ENCODE assay signal across 8 cellular contexts in the genomic region with DNA sequence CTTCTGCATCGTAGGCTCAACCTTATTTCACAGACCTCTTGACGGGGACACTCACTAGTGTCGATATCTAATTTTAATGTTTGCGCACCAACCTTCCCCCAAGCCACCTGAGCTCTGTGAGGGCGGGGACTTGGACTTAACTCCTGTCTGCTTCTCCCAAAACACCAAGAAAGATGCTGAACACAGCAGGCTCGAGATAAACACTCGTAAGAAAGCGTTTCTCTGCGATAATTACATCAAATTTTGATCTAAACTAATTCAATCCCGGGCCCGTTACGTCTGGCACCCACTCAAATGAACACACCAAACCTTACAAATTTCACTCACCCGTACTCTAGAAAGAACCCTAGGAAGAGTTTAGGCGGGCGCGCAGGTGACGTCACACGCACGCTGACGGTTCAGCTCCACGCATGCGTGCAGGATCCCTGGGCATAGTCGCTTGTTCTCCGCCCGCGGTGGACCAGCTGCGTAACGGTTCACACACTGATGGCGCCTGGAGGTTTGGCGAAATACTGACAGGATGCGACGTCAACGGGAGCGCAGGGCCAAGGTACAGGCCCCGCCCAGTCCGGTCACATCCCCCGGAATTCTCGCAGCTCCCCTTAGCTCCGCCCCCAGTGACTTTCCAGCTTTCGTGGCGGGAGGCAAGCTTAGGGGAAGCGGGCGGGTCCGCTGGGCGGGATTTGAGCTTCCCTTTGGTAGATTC. TPM values are rescaled to one million over a fixed set of nuclear protein-coding genes. Genes with fewer than 3 reads are reported as not detected.
DNase-seq lines count a peak whose midpoint lies in the region; ATAC-seq, FAIRE-seq and TF ChIP-seq lines count a peak whose summit lies in the region.

A gene with protein sequence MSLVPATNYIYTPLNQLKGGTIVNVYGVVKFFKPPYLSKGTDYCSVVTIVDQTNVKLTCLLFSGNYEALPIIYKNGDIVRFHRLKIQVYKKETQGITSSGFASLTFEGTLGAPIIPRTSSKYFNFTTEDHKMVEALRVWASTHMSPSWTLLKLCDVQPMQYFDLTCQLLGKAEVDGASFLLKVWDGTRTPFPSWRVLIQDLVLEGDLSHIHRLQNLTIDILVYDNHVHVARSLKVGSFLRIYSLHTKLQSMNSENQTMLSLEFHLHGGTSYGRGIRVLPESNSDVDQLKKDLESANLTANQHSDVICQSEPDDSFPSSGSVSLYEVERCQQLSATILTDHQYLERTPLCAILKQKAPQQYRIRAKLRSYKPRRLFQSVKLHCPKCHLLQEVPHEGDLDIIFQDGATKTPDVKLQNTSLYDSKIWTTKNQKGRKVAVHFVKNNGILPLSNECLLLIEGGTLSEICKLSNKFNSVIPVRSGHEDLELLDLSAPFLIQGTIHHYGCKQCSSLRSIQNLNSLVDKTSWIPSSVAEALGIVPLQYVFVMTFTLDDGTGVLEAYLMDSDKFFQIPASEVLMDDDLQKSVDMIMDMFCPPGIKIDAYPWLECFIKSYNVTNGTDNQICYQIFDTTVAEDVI (minus strand): TSS at position 359 of the 706 bp plus-strand sequence. CDS start 32,652 bp downstream, outside the sequence.

- peak within 1 kb of the TSS; percentile 63 for H3K27ac ChIP-seq in HepG2 (ENCODE audit: extremely low read length, insufficient read depth, low read length)

- FAIRE-seq in HepG2 (lab: Jason Lieb, UNC): peak; percentile 89

- peak within 1 kb of the TSS; percentile 67 for H3K4me2 ChIP-seq in HepG2 (ENCODE audit: low read depth, low read length)

- CTCF ChIA-PET in HepG2 (lab: Yijun Ruan, JAX; ENCODE audit: low intra/inter-chr PET ratio, low total read pairs): no interaction called here

- peaks cover 31% of the 10 kb centered on the region for H3K79me2 ChIP-seq in HepG2 (ENCODE audit: insufficient read depth, low read length)

- no peaks in the 10 kb centered on the region for H4K20me1 ChIP-seq in HepG2 (ENCODE audit: insufficient read depth, low read length)

- ATAC-seq in GM19397 (IDR thresholded peaks at IDR 0.05; ENCODE audit: unreplicated experiment) (peak; percentile 100), HG03571 (IDR thresholded peaks at IDR 0.05; ENCODE audit: unreplicated experiment) (peak; percentile 100), HepG2 (peak; percentile 99)

- TF ChIP-seq POLR2A in HepG2 (IDR thresholded peaks at IDR 0.05; ENCODE audit: insufficient read depth in 1 of 2, low read depth in 2 of 2, low read length in 2 of 2): peak; percentile 65 to 72

- TSS peak; percentile 85 for BruUV-seq in HepG2 (replicated peaks; lab: Mats Ljungman, UMichigan)

- H3K4me1 ChIP-seq in HepG2 (ENCODE audit: insufficient read depth, low read length): peaks cover 25% of the 10 kb centered on the region

- no peak for TF ChIP-seq RAD21 in HepG2 (CRISPR knock-in tag; IDR thresholded peaks at IDR 0.05)

- no peaks in the 10 kb centered on the region; a peak in 1 of 5 replicates for H3K27me3 ChIP-seq in HepG2 (ENCODE audit: control insufficient read depth in 1 of 2, insufficient read depth in 2 of 2, low read length in 2 of 2)

- H3K4me3 Mint-ChIP-seq in CD14-positive monocyte: peak within 1 kb of the TSS; percentile 93 to 98

- in situ Hi-C loops in HepG2 (cut with HindIII; ENCODE audit: extremely low pct_ligation_motif_present, low pct_unique_long_range_greater_than_20kb): no loop called here

- peak within 1 kb of the TSS; percentile 64 to 75 (median 71) for H3K4me3 ChIP-seq in HepG2 (replicated peaks in 1 of 3; ENCODE audit: insufficient read depth in 1 of 3, low read depth in 2 of 3, low read length in 3 of 3)

- H3K27ac Mint-ChIP-seq in CD14-positive monocyte: peak within 1 kb of the TSS; percentile 97 to 100 (median 99)

- 2% methylated on average over 12 of the region's 45 CpGs for WGBS in HepG2 (ENCODE audit: low lambda C conversion rate)

- peaks cover 16% of the 10 kb centered on the region for H3K4me1 Mint-ChIP-seq in CD14-positive monocyte

- POLR2A ChIA-PET in HepG2 (lab: Yijun Ruan, JAX): interaction anchor here (1.1 kb wide), 1 partner anchor 9 kb away, joined by 5 read pairs; no protein-coding TSS in a partner anchor

- 0 out of 5 replicates have a peak, but pooled peaks cover 0 to 6% of the 10 kb centered on the region in 2 experiments for H3K36me3 ChIP-seq in HepG2 (replicated peaks in 1 of 2; ENCODE audit: control insufficient read depth in 1 of 2, insufficient read depth in 2 of 2, low read length in 2 of 2)

- peak within 1 kb of the TSS; percentile 90 for H2AFZ ChIP-seq in HepG2 (ENCODE audit: low read length)

- H3K27me3 Mint-ChIP-seq in CD14-positive monocyte (ENCODE audit: low read depth in 3 of 3): peaks cover 4 to 11% (median 9%) of the 10 kb centered on the region in 3 donors

- peak; percentile 99 for DNase-seq in CD14-positive monocyte (ENCODE audit: low spot score)
- peak; percentile 99 for DNase-seq in NCI-H82 (lab: John Stamatoyannopoulos, UW)
- peak; percentile 98 for DNase-seq in activated CD4-positive, alpha-beta T cell treated with anti-CD3 and anti-CD28 coated beads, Interleukin-2, amount 50 U/mL, for 48 hours
- DNase-seq in dermis microvascular lymphatic vessel endothelial cell (ENCODE audit: low read depth in 2 of 2): peak; percentile 99 to 100
- DNase-seq in HepG2 (ENCODE audit: low spot score): peak; percentile 97
- peak; percentile 97 for DNase-seq in stimulated activated CD4-positive, alpha-beta T cell treated with anti-CD3 and anti-CD28 coated beads, Interleukin-4, amount 100 ng/mL, for 1 hour

- TF ChIP-seq CTCF in CD14-positive monocyte (IDR thresholded peaks at IDR 0.05): no peak
- 0 out of 2 replicates have a peak, but pooled peaks have one; percentile 7 for TF ChIP-seq CTCF in HepG2 (CRISPR knock-in tag; IDR thresholded peaks at IDR 0.05)

- TF ChIP-seq EP300 in HepG2 (IDR thresholded peaks at IDR 0.05; ENCODE audit: low read depth in 2 of 2, low read length in 2 of 2) (no peak; a peak in 2 of 4 replicates), HepG2 (CRISPR knock-in tag; IDR thresholded peaks at IDR 0.05; ENCODE audit: borderline replicate concordance) (no peak)

- H3K36me3 Mint-ChIP-seq in CD14-positive monocyte: peaks cover 10 to 15% of the 10 kb centered on the region in 2 donors

- peak within 1 kb of the TSS; percentile 72 for H3K9ac ChIP-seq in HepG2 (ENCODE audit: insufficient read depth, low read depth, low read length)

- intact Hi-C loops in CD14-positive monocyte (cut with micrococcal nuclease): loop anchor here in 1 of 2 donors (10.0 kb wide), 1 partner anchor 1375 kb away; a partner anchor contains a TSS
- intact Hi-C loops in HepG2 (cut with micrococcal nuclease; ENCODE audit: unreplicated experiment): no loop called here

- peaks cover 0 to 2% (median 0%) of the 10 kb centered on the region in 7 donors for H3K9me3 Mint-ChIP-seq in CD14-positive monocyte

- H3K9me3 ChIP-seq in HepG2 (ENCODE audit: low read length): no peaks in the 10 kb centered on the region

TF ChIP-seq in HepG2, 621 proteins besides CTCF, POLR2A, EP300 and RAD21 (continues in another document):
- TF ChIP-seq ZNF652 (CRISPR knock-in tag; IDR thresholded peaks at IDR 0.05; ENCODE audit: borderline replicate concordance, low read depth) (no peak), ZNF264 (CRISPR knock-in tag; IDR thresholded peaks at IDR 0.05) (0 out of 2 replicates have a peak, but pooled peaks have one; percentile 34)

RNA-seq across cellular contexts. Expression of the gene that starts here (rescaled TPM):
- polyA plus RNA-seq in CD14-positive monocyte: 10 to 100 TPM; 10.4 to 12.2 TPM
- total RNA-seq in dermis microvascular lymphatic vessel endothelial cell: 26.2 and 28.2 TPM in 2 replicates
- 21.7 and 31.3 TPM in 2 replicates for total RNA-seq in HepG2 (2016; rRNA removed; fragmentation: Illumina TruSeq; extraction: Trizol)
- 2.5 and 4.0 TPM in 2 replicates for total RNA-seq in HepG2 (2016; cell fraction: cytosol; rRNA removed; fragmentation: Illumina TruSeq; extraction: Trizol; ENCODE audit: low read depth)
- total RNA-seq in HepG2 (2016; cell fraction: insoluble cytoplasmic fraction; rRNA removed; fragmentation: Illumina TruSeq; extraction: Trizol): 19.9 and 33.8 TPM in 2 replicates
- total RNA-seq in HepG2 (2016; cell fraction: membrane; rRNA removed; fragmentation: Illumina TruSeq; extraction: Trizol): 11.3 and 11.5 TPM in 2 replicates
- 38.6 and 41.1 TPM in 2 replicates for total RNA-seq in HepG2 (2016; cell fraction: nucleus; rRNA removed; fragmentation: Illumina TruSeq; extraction: Trizol)
- polyA plus RNA-seq in HepG2 (2011; rRNA removed): 19.4 and 23.4 TPM in 2 replicates
- 8.1 and 12.5 TPM in 2 replicates for polyA plus RNA-seq in HepG2 (2011; cell fraction: cytosol; rRNA removed)
- polyA plus RNA-seq in HepG2 (2011; cell fraction: nucleus; rRNA removed): 20.0 and 21.9 TPM in 2 replicates
- 13.1 and 20.0 TPM in 2 replicates for polyA plus RNA-seq in HepG2 (2012)
- polyA plus RNA-seq in HepG2 (2016; cell fraction: cytosol; fragmentation: Illumina TruSeq; extraction: Trizol; ENCODE audit: low read depth): 1.3 and 1.4 TPM in 2 replicates
- 18.9 and 23.0 TPM in 2 replicates for polyA plus RNA-seq in HepG2 (2016; cell fraction: insoluble cytoplasmic fraction; fragmentation: Illumina TruSeq; extraction: Trizol; ENCODE audit: low read depth)
- polyA plus RNA-seq in HepG2 (2016; cell fraction: membrane; fragmentation: Illumina TruSeq; extraction: Trizol; ENCODE audit: low read depth): 3.0 and 4.3 TPM in 2 replicates
- polyA plus RNA-seq in HepG2 (2016; cell fraction: nucleus; fragmentation: Illumina TruSeq; extraction: Trizol; ENCODE audit: insufficient read depth, low read depth): 14.2 and 19.4 TPM in 2 replicates
- polyA minus RNA-seq in HepG2 (2011; rRNA and poly(A)+ RNA removed; ENCODE audit: low replicate concordance): 26.3 and 52.8 TPM in 2 replicates
- 17.5 and 18.4 TPM in 2 replicates for polyA minus RNA-seq in HepG2 (2011; cell fraction: cytosol; rRNA and poly(A)+ RNA removed)
- polyA minus RNA-seq in HepG2 (2011; cell fraction: nucleus; rRNA and poly(A)+ RNA removed): 140 and 189 TPM in 2 replicates

Comparison
In these comparisons a context has a peak if more than half of its experiments do, and no peak if none do; other contexts are left out.
1. Peak in every context shown above with its lines: DNase-seq, ATAC-seq, H3K4me3 ChIP-seq and H3K27ac ChIP-seq.